14 cellular contexts compared by ENCODE assay signal in the genomic region with DNA sequence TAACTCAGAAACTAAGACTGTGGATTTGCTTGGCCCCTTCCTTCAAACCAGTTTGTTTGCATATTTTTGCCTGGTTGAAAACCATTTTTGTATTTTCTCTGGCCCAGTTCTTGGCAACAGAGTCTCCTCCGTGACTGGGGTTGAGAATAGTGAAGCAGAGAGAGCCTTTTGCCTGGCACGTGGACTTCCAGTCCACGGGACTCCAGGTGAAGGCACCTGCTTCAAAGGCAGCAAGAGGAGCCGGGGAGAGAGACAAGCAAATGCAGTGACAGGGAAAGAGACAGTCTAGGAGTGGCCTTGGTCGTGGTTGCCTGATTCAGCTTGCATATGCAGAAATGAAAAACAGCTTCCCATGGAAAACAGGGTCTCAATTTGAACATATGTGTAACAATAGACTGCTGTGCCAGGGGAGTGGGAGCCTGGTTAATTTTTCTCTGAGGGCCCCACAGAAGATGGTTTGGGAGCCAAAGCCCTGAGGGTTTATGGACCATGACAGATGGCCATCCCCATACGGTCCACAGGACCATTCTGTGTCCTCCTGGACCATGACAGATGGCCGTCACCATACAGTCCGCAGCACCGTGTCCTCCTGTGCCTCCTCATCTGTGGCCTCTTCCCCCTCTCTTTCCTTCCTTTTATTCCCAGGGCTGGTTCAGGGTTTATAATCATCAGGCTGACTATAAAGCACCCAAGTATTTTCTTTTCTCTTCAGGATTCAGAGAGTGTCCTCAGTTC.
DNase-seq lines count a peak whose midpoint lies in the region; ATAC-seq and TF ChIP-seq lines count a peak whose summit lies in the region.
"Had no signal": no experiment of that assay in that cellular context is flagged by ENCODE, and none has a peak within 500 bp of the region (broad histone marks: within the 10 kb centered on the region; RNA-seq: fewer than 3 reads in every experiment).

No MANE protein-coding gene starts in this region.

- ATAC-seq in GM18520 (IDR thresholded peaks at IDR 0.05; ENCODE audit: unreplicated experiment) (no peak), GM19397 (IDR thresholded peaks at IDR 0.05; ENCODE audit: unreplicated experiment) (no peak)

- peaks cover 51% of the 10 kb centered on the region for H3K4me1 Mint-ChIP-seq in nephron progenitor cell

- peaks cover 3% of the 10 kb centered on the region for H3K9me3 Mint-ChIP-seq in nephron progenitor cell

- H3K36me3 Mint-ChIP-seq in nephron progenitor cell (ENCODE audit: low read depth), result no peaks in the 10 kb centered on the region

- H3K27me3 Mint-ChIP-seq in nephron progenitor cell (ENCODE audit: low read depth, poor library complexity), result no peaks in the 10 kb centered on the region

- DNase-seq in DMS 273 (lab: John Stamatoyannopoulos, UW; ENCODE audit: unreplicated experiment) (peak; percentile 84), NCI-H524 (lab: John Stamatoyannopoulos, UW) (peak; percentile 89 to 92), cerebellar cortex (ENCODE audit: low spot score) (peak; percentile 92), nephron progenitor cell (no peak), SW 1271 (lab: John Stamatoyannopoulos, UW) (no peak), medulla oblongata (ENCODE audit: extremely low spot score) (no peak)
- DNase-seq: EL, H7, NCI-H1092, NCI-H2029, NCI-H510A treated with DMSO at 0.1 percent for 48 hours, RPMI8226 had no signal

- no peak overlapping the region for H3K4me3 Mint-ChIP-seq in nephron progenitor cell

- peak overlapping the region; percentile 68 for H3K27ac Mint-ChIP-seq in nephron progenitor cell

- TF ChIP-seq CTCF in nephron progenitor cell (IDR thresholded peaks at IDR 0.05), result no peak

Comparison
In these comparisons a context has a peak if more than half of its experiments do, and no peak if none do; other contexts are left out.
1. DNase-seq: peak in DMS 273 (single experiment), NCI-H524 (2 of 2) and cerebellar cortex (single experiment); none in nephron progenitor cell (single experiment), SW 1271 (0 of 2) and medulla oblongata (single experiment).